Comparison of ENCODE assay signal across 2 cellular contexts in the genomic region with DNA sequence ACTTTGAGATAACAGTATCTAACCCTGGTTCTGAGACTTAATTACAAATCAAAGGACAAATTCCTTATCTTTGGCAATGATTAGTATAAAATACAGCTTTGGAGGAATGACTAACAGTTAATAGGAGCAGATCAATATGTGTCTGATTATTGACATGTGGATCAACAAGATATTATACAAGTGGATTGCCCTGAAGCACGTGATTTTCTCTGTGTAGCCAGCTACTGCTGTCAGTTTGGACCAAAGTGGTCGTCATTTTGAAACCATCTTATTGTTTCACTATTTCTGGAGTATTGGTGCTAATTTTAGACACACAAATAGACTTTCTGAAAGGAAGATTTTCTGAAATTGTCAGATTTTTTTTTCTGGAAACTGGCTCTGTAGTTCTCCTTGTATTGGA.
TF ChIP-seq lines count a peak whose summit lies in the region.

No MANE protein-coding gene starts in this region.

TF ChIP-seq in liver, 16 proteins besides CTCF, POLR2A, EP300 and RAD21:
- no peak for TF ChIP-seq FOXA1 (IDR thresholded peaks at IDR 0.05)
- no peak for TF ChIP-seq TAF1 (conservative IDR thresholded peaks at IDR 0.05)
- peak; percentile 16 for TF ChIP-seq YY1 (IDR thresholded peaks at IDR 0.05)
- TF ChIP-seq, protein P1, sequence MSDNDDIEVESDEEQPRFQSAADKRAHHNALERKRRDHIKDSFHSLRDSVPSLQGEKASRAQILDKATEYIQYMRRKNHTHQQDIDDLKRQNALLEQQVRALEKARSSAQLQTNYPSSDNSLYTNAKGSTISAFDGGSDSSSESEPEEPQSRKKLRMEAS (IDR thresholded peaks at IDR 0.05), result no peak
- TF ChIP-seq EGR1 (IDR thresholded peaks at IDR 0.05; ENCODE audit: low read depth in 2 of 2), result no peak
- no peak for TF ChIP-seq GABPA (IDR thresholded peaks at IDR 0.05 in 1 of 2, conservative IDR thresholded peaks at IDR 0.05 in 1 of 2)
- TF ChIP-seq, protein P2, sequence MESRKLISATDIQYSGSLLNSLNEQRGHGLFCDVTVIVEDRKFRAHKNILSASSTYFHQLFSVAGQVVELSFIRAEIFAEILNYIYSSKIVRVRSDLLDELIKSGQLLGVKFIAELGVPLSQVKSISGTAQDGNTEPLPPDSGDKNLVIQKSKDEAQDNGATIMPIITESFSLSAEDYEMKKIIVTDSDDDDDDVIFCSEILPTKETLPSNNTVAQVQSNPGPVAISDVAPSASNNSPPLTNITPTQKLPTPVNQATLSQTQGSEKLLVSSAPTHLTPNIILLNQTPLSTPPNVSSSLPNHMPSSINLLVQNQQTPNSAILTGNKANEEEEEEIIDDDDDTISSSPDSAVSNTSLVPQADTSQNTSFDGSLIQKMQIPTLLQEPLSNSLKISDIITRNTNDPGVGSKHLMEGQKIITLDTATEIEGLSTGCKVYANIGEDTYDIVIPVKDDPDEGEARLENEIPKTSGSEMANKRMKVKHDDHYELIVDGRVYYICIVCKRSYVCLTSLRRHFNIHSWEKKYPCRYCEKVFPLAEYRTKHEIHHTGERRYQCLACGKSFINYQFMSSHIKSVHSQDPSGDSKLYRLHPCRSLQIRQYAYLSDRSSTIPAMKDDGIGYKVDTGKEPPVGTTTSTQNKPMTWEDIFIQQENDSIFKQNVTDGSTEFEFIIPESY (IDR thresholded peaks at IDR 0.05), result no peak
- TF ChIP-seq FOXA2 (IDR thresholded peaks at IDR 0.05), result no peak

TF ChIP-seq in HepG2, 621 proteins besides CTCF, POLR2A, EP300 and RAD21:
- TF ChIP-seq, protein P3, sequence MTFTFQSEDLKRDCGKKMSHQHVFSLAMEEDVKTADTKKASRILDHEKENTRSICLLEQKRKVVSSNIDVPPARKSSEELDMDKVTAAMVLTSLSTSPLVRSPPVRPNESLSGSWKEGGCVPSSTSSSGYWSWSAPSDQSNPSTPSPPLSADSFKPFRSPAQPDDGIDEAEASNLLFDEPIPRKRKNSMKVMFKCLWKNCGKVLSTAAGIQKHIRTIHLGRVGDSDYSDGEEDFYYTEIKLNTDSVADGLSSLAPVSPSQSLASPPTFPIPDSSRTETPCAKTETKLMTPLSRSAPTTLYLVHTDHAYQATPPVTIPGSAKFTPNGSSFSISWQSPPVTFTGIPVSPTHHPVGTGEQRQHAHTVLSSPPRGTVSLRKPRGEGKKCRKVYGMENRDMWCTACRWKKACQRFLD (CRISPR knock-in tag; IDR thresholded peaks at IDR 0.05; ENCODE audit: borderline replicate concordance), result no peak
- TF ChIP-seq SP2 (CRISPR knock-in tag; IDR thresholded peaks at IDR 0.05) (no peak), NR2F6 (IDR thresholded peaks at IDR 0.05) (no peak), NR2F6 (CRISPR knock-in tag; IDR thresholded peaks at IDR 0.05) (no peak), YEATS4 (CRISPR knock-in tag; IDR thresholded peaks at IDR 0.05; ENCODE audit: borderline replicate concordance) (no peak), PAF1 (CRISPR knock-in tag; IDR thresholded peaks at IDR 0.05) (no peak), ZNF235 (CRISPR knock-in tag; IDR thresholded peaks at IDR 0.05; ENCODE audit: borderline replicate concordance) (no peak), ZSCAN21 (CRISPR knock-in tag; IDR thresholded peaks at IDR 0.05; ENCODE audit: borderline replicate concordance) (no peak)
- TF ChIP-seq, protein P4, sequence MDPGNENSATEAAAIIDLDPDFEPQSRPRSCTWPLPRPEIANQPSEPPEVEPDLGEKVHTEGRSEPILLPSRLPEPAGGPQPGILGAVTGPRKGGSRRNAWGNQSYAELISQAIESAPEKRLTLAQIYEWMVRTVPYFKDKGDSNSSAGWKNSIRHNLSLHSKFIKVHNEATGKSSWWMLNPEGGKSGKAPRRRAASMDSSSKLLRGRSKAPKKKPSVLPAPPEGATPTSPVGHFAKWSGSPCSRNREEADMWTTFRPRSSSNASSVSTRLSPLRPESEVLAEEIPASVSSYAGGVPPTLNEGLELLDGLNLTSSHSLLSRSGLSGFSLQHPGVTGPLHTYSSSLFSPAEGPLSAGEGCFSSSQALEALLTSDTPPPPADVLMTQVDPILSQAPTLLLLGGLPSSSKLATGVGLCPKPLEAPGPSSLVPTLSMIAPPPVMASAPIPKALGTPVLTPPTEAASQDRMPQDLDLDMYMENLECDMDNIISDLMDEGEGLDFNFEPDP (CRISPR knock-in tag; conservative IDR thresholded peaks at IDR 0.05), result no peak
- TF ChIP-seq, protein P5, sequence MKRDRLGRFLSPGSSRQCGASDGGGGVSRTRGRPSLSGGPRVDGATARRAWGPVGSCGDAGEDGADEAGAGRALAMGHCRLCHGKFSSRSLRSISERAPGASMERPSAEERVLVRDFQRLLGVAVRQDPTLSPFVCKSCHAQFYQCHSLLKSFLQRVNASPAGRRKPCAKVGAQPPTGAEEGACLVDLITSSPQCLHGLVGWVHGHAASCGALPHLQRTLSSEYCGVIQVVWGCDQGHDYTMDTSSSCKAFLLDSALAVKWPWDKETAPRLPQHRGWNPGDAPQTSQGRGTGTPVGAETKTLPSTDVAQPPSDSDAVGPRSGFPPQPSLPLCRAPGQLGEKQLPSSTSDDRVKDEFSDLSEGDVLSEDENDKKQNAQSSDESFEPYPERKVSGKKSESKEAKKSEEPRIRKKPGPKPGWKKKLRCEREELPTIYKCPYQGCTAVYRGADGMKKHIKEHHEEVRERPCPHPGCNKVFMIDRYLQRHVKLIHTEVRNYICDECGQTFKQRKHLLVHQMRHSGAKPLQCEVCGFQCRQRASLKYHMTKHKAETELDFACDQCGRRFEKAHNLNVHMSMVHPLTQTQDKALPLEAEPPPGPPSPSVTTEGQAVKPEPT (CRISPR knock-in tag; IDR thresholded peaks at IDR 0.05; ENCODE audit: low read depth), result no peak
TF ChIP-seq in HepG2: peak in this region for 0.
